In genomic region chr3:169812844-169813677, GRCh38 we compare ENCODE assay signal across 8 cellular contexts. TPM values are rescaled to one million over a fixed set of nuclear protein-coding genes. Genes with fewer than 3 reads are reported as not detected.
DNase-seq lines count a peak whose midpoint lies in the region; ATAC-seq, FAIRE-seq and TF ChIP-seq lines count a peak whose summit lies in the region.

LRRC34 (minus strand) TSS chr3:169812904; CDS start chr3:169812548, 356 bp downstream.
LRRIQ4 (plus strand) TSS chr3:169812870; CDS start chr3:169821922, 9,052 bp downstream.

- peak; percentile 78 for ATAC-seq in GM12878

- RAD21 ChIA-PET in GM12878 (lab: Charles Lee; ENCODE audit: unreplicated experiment) = interaction anchor here (0.7 to 2.1 kb wide), 8 partner anchors 16 to 241 kb away, joined by 3 to 10 read pairs (median 4); partner anchors contain the start of gene MYNN

- no peaks in the 10 kb centered on the region for H3K79me2 ChIP-seq in GM12878 (ENCODE audit: control insufficient read depth, insufficient read depth, low read length)

- peak within 1 kb of the TSS; percentile 80 for H3K9ac ChIP-seq in ES-I3 (ENCODE audit: low read depth, low read length)
- peak within 1 kb of the TSS; percentile 53 for H3K9ac ChIP-seq in GM12878 (ENCODE audit: control insufficient read depth, insufficient read depth, low read length)

- POLR2A ChIA-PET in HEK293 (lab: Yijun Ruan, JAX) = interaction anchor here (0.7 to 1.3 kb wide), 3 partner anchors 39 to 150 kb away, joined by 3 to 6 read pairs (median 4); partner anchors contain the start of genes ACTRT3 and MYNN
- POLR2A ChIA-PET in GM12878 (lab: Charles Lee) = interaction anchor here (0.5 kb wide), 1 partner anchor 229 kb away, joined by 4 read pairs; no protein-coding TSS in a partner anchor

- H3K4me1 ChIP-seq in ES-I3 (ENCODE audit: insufficient read depth, low read length) (peaks cover 4% of the 10 kb centered on the region), HEK293 (ENCODE audit: control insufficient read depth, insufficient read depth, low read length) (no peaks in the 10 kb centered on the region), GM12878 (ENCODE audit: control insufficient read depth, insufficient read depth, low read length) (peaks cover 12% of the 10 kb centered on the region)

- in situ Hi-C loops in GM12878 (cut with MboI) = no loop called here

- peak within 1 kb of the TSS; percentile 61 for H3K4me3 ChIP-seq in HEK293 (ENCODE audit: low read depth, low read length)
- H3K4me3 ChIP-seq in GM12878 = peak within 1 kb of the TSS; percentile 71
- H3K4me3 ChIP-seq in iPS-18c (ENCODE audit: insufficient read depth, low read depth, low read length) = peak within 1 kb of the TSS; percentile 66
- H3K4me3 ChIP-seq in skin epidermis = peak within 1 kb of the TSS; percentile 41 to 68 (median 49)

- SMC1A ChIA-PET in GM12878 (lab: Charles Lee; ENCODE audit: uncharacterized antibody, unreplicated experiment) = interaction anchor here (0.6 to 1.9 kb wide), 7 partner anchors 9 to 152 kb away, joined by 3 to 5 read pairs (median 3); partner anchors contain the start of gene MYNN

- peak within 1 kb of the TSS; percentile 94 for H2AFZ ChIP-seq in GM12878 (ENCODE audit: control insufficient read depth, low read depth, low read length)

- no TSS peak for BruUV-seq in GM12878 (replicated peaks; lab: Mats Ljungman, UMichigan)

- CTCF ChIA-PET in HEK293 (lab: Yijun Ruan, JAX) = interaction anchor here (0.6 to 0.7 kb wide), 3 partner anchors 14 to 391 kb away, joined by 3 read pairs; no protein-coding TSS in a partner anchor
- CTCF ChIA-PET in GM12878 (lab: Yijun Ruan, JAX) = interaction anchor here (0.6 to 1.9 kb wide), 9 partner anchors 13 to 240 kb away, joined by 3 to 5 read pairs (median 3); partner anchors contain the start of gene MYNN

- no peaks in the 10 kb centered on the region for H3K27me3 ChIP-seq in GM12878 (replicated peaks in 1 of 2; ENCODE audit: control insufficient read depth in 2 of 2, insufficient read depth in 2 of 2, low read length in 1 of 2)

- H4K20me1 ChIP-seq in GM12878 (ENCODE audit: control insufficient read depth, insufficient read depth) = no peaks in the 10 kb centered on the region

- DNase-seq in NCI-H1105 (lab: John Stamatoyannopoulos, UW) (peak; percentile 93), T-helper 1 cell (peak; percentile 28 to 76 (median 37)), GM12878 (ENCODE audit: low read depth, low spot score) (peak; percentile 44), amniotic stem cell (lab: John Stamatoyannopoulos, UW) (no peak)

- FAIRE-seq in GM12878 (lab: Jason Lieb, UNC) = no peak

- H3K27ac ChIP-seq in HEK293 (ENCODE audit: extremely low read depth, low read depth, low read length) (peak within 1 kb of the TSS; percentile 80), GM12878 (ENCODE audit: control insufficient read depth, insufficient read depth) (peak within 1 kb of the TSS; percentile 45), skin epidermis (peak within 1 kb of the TSS in 18 of 21 experiments; percentile 14 to 85 (median 64))

- TF ChIP-seq EP300 in GM12878 (IDR thresholded peaks at IDR 0.05; ENCODE audit: borderline replicate concordance in 1 of 2, control insufficient read depth in 1 of 2, low read depth in 2 of 2, low read length in 2 of 2) = no peak

- 2% methylated on average over 20 of the region's 20 CpGs for WGBS in GM12878 (ENCODE audit: insufficient coverage, insufficient replicate concordance, low lambda C conversion rate, missing lambda C conversion rate)

- no peak for TF ChIP-seq RAD21 in GM12878 (IDR thresholded peaks at IDR 0.05; ENCODE audit: insufficient read depth, low read depth, low read length)

- TF ChIP-seq CTCF in HEK293 (tag by site-specific recombination; IDR thresholded peaks at IDR 0.05) (no peak), GM12878 (IDR thresholded peaks at IDR 0.05 in 2 of 3, conservative IDR thresholded peaks at IDR 0.05 in 1 of 3; ENCODE audit: control insufficient read depth in 2 of 3, extremely low read depth in 1 of 3, insufficient read depth in 1 of 3, low read depth in 3 of 3, low read length in 3 of 3) (no peak)

- H3K4me2 ChIP-seq in GM12878 (ENCODE audit: control insufficient read depth, insufficient read depth) = peak within 1 kb of the TSS; percentile 100

- TF ChIP-seq POLR2A in GM12878 (IDR thresholded peaks at IDR 0.05; ENCODE audit: low read depth, low read length) = peak; percentile 28; the same call in 1 of the 2 replicates

- H3K9me3 ChIP-seq in ES-I3 (ENCODE audit: control insufficient read depth, insufficient read depth, low read length) (no peaks in the 10 kb centered on the region; the same call in 1 of the 2 replicates), HEK293 (ENCODE audit: control insufficient read depth, insufficient read depth, low read depth, low read length) (no peaks in the 10 kb centered on the region), GM12878 (replicated peaks; ENCODE audit: control insufficient read depth, insufficient read depth, low read length) (peaks cover 3% of the 10 kb centered on the region; the same call in 1 of the 3 replicates), iPS-18c (ENCODE audit: control insufficient read depth, insufficient read depth, low read length) (peaks cover 2% of the 10 kb centered on the region)

- intact Hi-C loops in GM12878 (cut with micrococcal nuclease; ENCODE audit: unreplicated experiment) = loop anchor here (1.0 kb wide), 1 partner anchor 40 kb away; the partner anchor contains the start of gene MYNN

- H3K36me3 ChIP-seq in ES-I3 (ENCODE audit: insufficient read depth, low read length) (no peaks in the 10 kb centered on the region), HEK293 (ENCODE audit: control insufficient read depth in 2 of 2, insufficient read depth in 1 of 2, low read length in 2 of 2) (no peaks in the 10 kb centered on the region), GM12878 (ENCODE audit: control insufficient read depth in 2 of 2, insufficient read depth in 2 of 2, low read length in 1 of 2) (no peaks in the 10 kb centered on the region)

TF ChIP-seq in HEK293, 187 proteins besides CTCF, POLR2A, EP300 and RAD21 (continues in another document):
- TF ChIP-seq TRIM28 (IDR thresholded peaks at IDR 0.05; ENCODE audit: borderline replicate concordance, low read length) = peak; percentile 88
- TF ChIP-seq KLF1 (tag by site-specific recombination; IDR thresholded peaks at IDR 0.05) = peak; percentile 37; the same call in 1 of the 2 replicates
- TF ChIP-seq SP7 (tag by site-specific recombination; IDR thresholded peaks at IDR 0.05) = 0 out of 2 replicates have a peak, but pooled peaks have one; percentile 0
- TF ChIP-seq ZNF350 (tag by site-specific recombination; IDR thresholded peaks at IDR 0.05) = no peak
- no peak for TF ChIP-seq ZNF146 (tag by site-specific recombination; IDR thresholded peaks at IDR 0.05)
- no peak for TF ChIP-seq ZFP3 (tag by site-specific recombination; IDR thresholded peaks at IDR 0.05; ENCODE audit: low read depth)
- TF ChIP-seq ZBTB17 (tag by site-specific recombination; IDR thresholded peaks at IDR 0.05) = peak; percentile 77

TF ChIP-seq in GM12878, 131 proteins besides CTCF, POLR2A, EP300 and RAD21 (continues in another document):
- TF ChIP-seq TCF12 (IDR thresholded peaks at IDR 0.05; ENCODE audit: low read depth, low read length) (no peak), HDAC6 (IDR thresholded peaks at IDR 0.05; ENCODE audit: unreplicated experiment) (no peak), EED (IDR thresholded peaks at IDR 0.05; ENCODE audit: low read depth) (0 out of 2 replicates have a peak, but pooled peaks have one; percentile 2)

RNA-seq across cellular contexts. Expression of gene LRRC34, which starts in this region (rescaled TPM):
- total RNA-seq in GM12878 (2013; cell fraction: nucleolus; rRNA removed) = 0.76 and 0.86 TPM in 2 replicates
- 1.5 and 2.4 TPM in 2 replicates for total RNA-seq in GM12878 (2014; rRNA removed)
- total RNA-seq in GM12878 (2014; rRNA removed; fragmentation: Illumina TruSeq; extraction: Trizol) = 2.0 and 2.3 TPM in 2 replicates
- total RNA-seq in GM12878 (2021) = 0.97 and 1.5 TPM in 2 replicates
- polyA plus RNA-seq in GM12878 (2011; ENCODE audit: low read depth) = 0.70 TPM
- 0.24 and 0.71 TPM in 2 replicates for polyA plus RNA-seq in GM12878 (2011; rRNA removed)
- polyA plus RNA-seq in GM12878 (2011; cell fraction: cytosol; rRNA removed) = 0.08 and 0.12 TPM in 2 replicates
- polyA plus RNA-seq in GM12878 (2011; cell fraction: nucleus; rRNA removed) = 0.50 and 0.52 TPM in 2 replicates
- polyA plus RNA-seq in GM12878 (2012) = 1.9 and 2.7 TPM in 2 replicates
- 0.71 and 2.3 TPM in 2 replicates for polyA plus RNA-seq in GM12878 (2014; fragmentation: Illumina TruSeq; extraction: Trizol)
- polyA plus RNA-seq in GM12878 (2014; fragmentation: Nextera tagmentation; extraction: Ambion mirVana) = 1 to 10 TPM in 1 of 2 experiments, under 1 TPM in 1; 0.34 to 1.4 TPM
- polyA plus RNA-seq in GM12878 (2014; rRNA removed) = 1.5 and 2.8 TPM in 2 replicates
- polyA plus RNA-seq in GM12878 (2016; fragmentation: Nextera tagmentation; extraction: Ambion mirVana) = 1 to 10 TPM; 3.4 to 3.7 TPM
- 0.31 TPM in 1 of 2 replicates, not detected in the other for polyA minus RNA-seq in GM12878 (2011; rRNA and poly(A)+ RNA removed)
- polyA minus RNA-seq in GM12878 (2011; cell fraction: cytosol; rRNA and poly(A)+ RNA removed) = not detected in 2 replicates
- 0.36 TPM in 1 of 2 replicates, not detected in the other for polyA minus RNA-seq in GM12878 (2011; cell fraction: nucleus; rRNA and poly(A)+ RNA removed)

RNA-seq across cellular contexts. Expression of gene LRRIQ4, which starts in this region (rescaled TPM):
- total RNA-seq in GM12878 (2013; cell fraction: nucleolus; rRNA removed) = not detected in 2 replicates
- total RNA-seq in GM12878 (2014; rRNA removed) (0.06 and 0.22 TPM in 2 replicates), GM12878 (2014; rRNA removed; fragmentation: Illumina TruSeq; extraction: Trizol) (0.09 and 0.13 TPM in 2 replicates), GM12878 (2021) (0.15 and 0.21 TPM in 2 replicates)
- polyA plus RNA-seq in GM12878 (2011; ENCODE audit: low read depth) = not detected
- polyA plus RNA-seq in GM12878 (2011; rRNA removed) (0.04 TPM in 1 of 2 replicates, not detected in the other), GM12878 (2014; fragmentation: Illumina TruSeq; extraction: Trizol) (0.12 TPM in 1 of 2 replicates, not detected in the other), GM12878 (2014; fragmentation: Nextera tagmentation; extraction: Ambion mirVana) (not detected), GM12878 (2014; rRNA removed) (0.14 TPM in 1 of 2 replicates, not detected in the other), GM12878 (2016; fragmentation: Nextera tagmentation; extraction: Ambion mirVana) (under 1 TPM; 0.20 to 0.21 TPM)
- 0.03 TPM in 1 of 2 replicates, not detected in the other for polyA plus RNA-seq in GM12878 (2011; cell fraction: cytosol; rRNA removed)
- 0.07 TPM in 1 of 2 replicates, not detected in the other for polyA plus RNA-seq in GM12878 (2011; cell fraction: nucleus; rRNA removed)
- 0.13 TPM in 1 of 2 replicates, not detected in the other for polyA plus RNA-seq in GM12878 (2012)
- 0.15 TPM in 1 of 2 replicates, not detected in the other for polyA minus RNA-seq in GM12878 (2011; rRNA and poly(A)+ RNA removed)
- not detected in 2 replicates for polyA minus RNA-seq in GM12878 (2011; cell fraction: cytosol; rRNA and poly(A)+ RNA removed)
- polyA minus RNA-seq in GM12878 (2011; cell fraction: nucleus; rRNA and poly(A)+ RNA removed) = not detected in 2 replicates
